28 cellular contexts compared by ENCODE assay signal in the genomic region with DNA sequence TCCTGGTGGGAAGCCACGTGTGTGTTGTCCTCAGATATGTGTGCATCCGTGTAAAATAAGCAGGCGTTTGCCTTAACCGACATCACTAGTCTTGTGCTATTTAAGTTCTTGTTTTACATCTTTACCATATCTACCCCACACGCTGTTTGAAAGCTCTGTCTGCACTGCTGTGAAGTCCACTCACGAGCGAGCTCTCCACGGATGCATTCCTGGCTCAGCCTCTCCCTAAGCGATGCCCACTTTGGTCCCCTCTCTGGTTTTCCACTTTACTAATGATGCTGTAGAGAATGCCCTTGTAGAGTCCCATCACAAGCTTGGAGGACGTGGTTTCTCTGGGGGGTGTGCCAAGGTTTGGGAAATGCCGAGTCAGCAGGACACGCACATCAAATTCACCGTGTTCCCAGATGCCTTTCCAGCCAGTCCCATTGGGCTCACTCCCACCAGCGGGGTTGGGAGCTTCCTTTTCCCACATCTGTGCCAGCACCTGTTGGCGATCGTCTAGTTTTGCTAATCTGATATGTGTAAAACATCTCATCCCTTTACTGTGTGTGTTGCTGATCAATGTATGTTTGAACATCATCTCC. TPM values are rescaled to one million over a fixed set of nuclear protein-coding genes. Genes with fewer than 3 reads are reported as not detected.
"Had no signal": no experiment of that assay in that cellular context is flagged by ENCODE, and none has a peak within 500 bp of the region (broad histone marks: within the 10 kb centered on the region; RNA-seq: fewer than 3 reads in every experiment).

No MANE protein-coding gene starts in this region.

- ATAC-seq: Right ventricle myocardium inferior, T-cell had no signal

- FAIRE-seq: TTC549 had no signal

- H3K27ac Mint-ChIP-seq: activated B cell treated with CpG ODN at 0.5 μM for 24 hours; activated CD4-positive, alpha-beta T cell treated with anti-CD3 and anti-CD28 coated beads, Interleukin-2, amount 10 ng/mL, durations not matched to agents 24 days and 14 days; activated naive CD4-positive, alpha-beta T cell treated with anti-CD3 and anti-CD28 coated beads, Interleukin-2, amount 50 U/mL, for 24 hours; activated T-helper 2 cell treated with anti-CD3 and anti-CD28 coated beads, Interferon-gamma antibody, Interleukin-2, Interleukin-4, amounts not matched to agents 10 μg/mL and 5 μg/mL and 100 μg/mL, durations not matched to agents 14 hours and 24 hours and 36 hours; T-cell had no signal

- H3K4me1 Mint-ChIP-seq: activated B cell treated with CpG ODN at 0.5 μM for 24 hours; central memory CD8-positive, alpha-beta T cell had no signal

- H3K4me3 Mint-ChIP-seq: activated B cell treated with CpG ODN at 0.5 μM for 24 hours; activated CD4-positive, alpha-beta T cell treated with anti-CD3 and anti-CD28 coated beads, Interleukin-2, amount 10 ng/mL, durations not matched to agents 24 days and 14 days; activated naive CD4-positive, alpha-beta T cell treated with anti-CD3 and anti-CD28 coated beads, Interleukin-2, amount 50 U/mL, for 24 hours; central memory CD8-positive, alpha-beta T cell; T-cell had no signal

- H3K27ac ChIP-seq: breast epithelium, SK-N-MC had no signal

- DNase-seq: activated B cell treated with CpG ODN at 0.5 μM for 24 hours; activated CD4-positive, alpha-beta T cell treated with anti-CD3 and anti-CD28 coated beads for 1 hour; activated CD4-positive, alpha-beta T cell treated with anti-CD3 and anti-CD28 coated beads, Interleukin-2, amount 10 ng/mL, durations not matched to agents 24 days and 14 days; activated CD4-positive, alpha-beta T cell treated with anti-CD3 and anti-CD28 coated beads, Interleukin-2, amount 50 U/mL, for 48 hours; activated naive CD4-positive, alpha-beta T cell; activated T-cell treated with anti-CD3 and anti-CD28 coated beads for 4 hours; activated T-cell treated with anti-CD3 and anti-CD28 coated beads, Interleukin-2, amount 50 U/mL, for 48 hours; aorta; MM.1S; NCI-H1105; NCI-H1436; NCI-H1694 treated with DMSO at 0.1 percent for 48 hours; NCI-H2029 treated with DMSO at 0.1 percent for 48 hours; NCI-H2227 treated with DMSO at 0.1 percent for 48 hours; NCI-H446 treated with DMSO at 0.1 percent for 48 hours; NCI-H526 treated with DMSO at 0.1 percent for 48 hours; NCI-H82; T-cell; T-helper 2 cell; T1000 had no signal

- H3K9me3 Mint-ChIP-seq: activated naive CD4-positive, alpha-beta T cell treated with anti-CD3 and anti-CD28 coated beads, Interleukin-2, amount 50 U/mL, for 24 hours; central memory CD8-positive, alpha-beta T cell; T-cell had no signal

- H3K9me3 ChIP-seq: breast epithelium had no signal

- H3K36me3 ChIP-seq: breast epithelium had no signal

- H3K36me3 Mint-ChIP-seq: activated naive CD4-positive, alpha-beta T cell treated with anti-CD3 and anti-CD28 coated beads, Interleukin-2, amount 50 U/mL, for 24 hours; T-cell had no signal

- H3K4me3 ChIP-seq: breast epithelium, SK-N-MC had no signal

- H3K4me1 ChIP-seq: breast epithelium had no signal

RNA-seq across cellular contexts. Expression of a gene that starts 43.8 kb away (rescaled TPM):
- total RNA-seq: activated B cell treated with CpG ODN at 0.5 μM for 24 hours; activated CD4-positive, alpha-beta T cell treated with anti-CD3 and anti-CD28 coated beads, Interleukin-2, amount 10 ng/mL, durations not matched to agents 24 days and 14 days; activated T-helper 2 cell treated with anti-CD3 and anti-CD28 coated beads, Interferon-gamma antibody, Interleukin-2, Interleukin-4, amounts not matched to agents 10 μg/mL and 5 μg/mL and 100 μg/mL, durations not matched to agents 14 hours and 24 hours and 36 hours; aorta; breast epithelium; OCI-LY7; Right ventricle myocardium inferior; T-cell had no signal
- polyA plus RNA-seq: aorta had no signal
